In the genomic region with DNA sequence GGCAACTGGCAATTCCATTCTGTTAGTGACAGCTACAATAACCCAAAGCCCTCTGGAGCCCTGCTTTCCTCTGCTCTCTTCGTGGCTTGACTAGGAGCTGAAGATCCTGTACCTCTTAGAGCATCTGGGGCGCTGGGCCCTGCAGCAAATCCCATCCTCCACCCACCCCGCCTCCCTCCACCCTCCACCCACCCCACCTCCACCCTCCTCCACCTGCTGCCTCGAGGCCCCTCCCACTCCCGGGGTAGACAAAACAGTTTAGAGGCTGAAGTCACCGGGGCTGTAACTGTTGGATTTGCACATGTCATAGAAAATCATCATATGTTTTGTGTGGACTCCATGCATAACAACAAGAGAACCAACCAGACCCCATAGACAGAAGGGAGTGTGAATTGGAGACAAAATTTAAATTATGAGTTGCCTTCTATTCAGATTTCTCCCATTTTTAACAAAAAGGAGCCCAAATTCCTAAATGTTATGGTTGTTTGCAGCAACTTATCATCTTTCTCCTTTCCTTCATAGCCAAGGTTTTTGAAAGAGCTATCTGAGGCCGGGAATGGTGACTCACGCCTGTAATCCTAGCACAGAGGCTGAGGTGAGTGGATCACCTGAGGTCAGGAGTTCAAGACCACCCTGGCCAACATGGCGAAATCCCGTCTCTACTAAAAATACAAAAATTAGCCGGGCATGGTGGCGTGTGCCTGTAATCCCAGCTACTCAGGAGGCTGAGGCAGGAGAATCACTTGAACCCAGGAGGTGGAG, we compare ENCODE assay signal across 19 cellular contexts. TPM values are rescaled to one million over a fixed set of nuclear protein-coding genes. Genes with fewer than 3 reads are reported as not detected.
DNase-seq lines count a peak whose midpoint lies in the region; ATAC-seq and TF ChIP-seq lines count a peak whose summit lies in the region.
"Had no signal": no experiment of that assay in that cellular context is flagged by ENCODE, and none has a peak within 500 bp of the region (broad histone marks: within the 10 kb centered on the region; RNA-seq: fewer than 3 reads in every experiment).

No MANE protein-coding gene starts in this region.

- peak; percentile 31 for ATAC-seq in foreskin keratinocyte
- ATAC-seq in HG03097 (IDR thresholded peaks at IDR 0.05; ENCODE audit: low FRiP score, unreplicated experiment) = no peak
- ATAC-seq: activated CD8-positive, alpha-beta memory T cell treated with anti-CD3 and anti-CD28 coated beads, Interleukin-2, amount 10 ng/mL, durations not matched to agents 7 days and 5 days had no signal

- no peaks in the 10 kb centered on the region for H3K4me1 ChIP-seq in foreskin keratinocyte
- H3K4me1 ChIP-seq: uterus had no signal

- TF ChIP-seq CTCF in foreskin keratinocyte (conservative IDR thresholded peaks at IDR 0.05) = no peak

- no peak overlapping the region for H3K27ac ChIP-seq in foreskin keratinocyte
- H3K27ac ChIP-seq: BLaER1 treated with 17β-estradiol and CSF1 and Interleukin-3, amounts not matched to agents 10 nM and 100 nM; parathyroid adenoma; uterus had no signal

- DNase-seq in DMS53 (lab: John Stamatoyannopoulos, UW) (peak; percentile 86), MV-4-11 (lab: John Stamatoyannopoulos, UW) (peak; percentile 14), NCI-H526 treated with DMSO at 0.1 percent for 48 hours (lab: John Stamatoyannopoulos, UW) (peak; percentile 30), foreskin keratinocyte (no peak), NOMO-1 treated with DMSO at 0.1 percent for 48 hours (lab: John Stamatoyannopoulos, UW; ENCODE audit: unreplicated experiment) (no peak), OCI-M1 (lab: John Stamatoyannopoulos, UW) (no peak)
- DNase-seq: activated B cell treated with CpG ODN at 0.5 μM for 24 hours; activated CD8-positive, alpha-beta memory T cell treated with anti-CD3 and anti-CD28 coated beads, Interleukin-2, amount 10 ng/mL, durations not matched to agents 7 days and 5 days; activated gamma-delta T cell treated with Interleukin-2 at 50 U/mL for 16 hours; cortex of kidney; erythroblast; glutamatergic neuron; HCEC 1CT; NCI-H1092; stimulated activated naive CD4-positive, alpha-beta T cell treated with Interleukin-2 at 50 U/mL for 16 hours; uterus had no signal

- H3K27me3 ChIP-seq in foreskin keratinocyte = no peaks in the 10 kb centered on the region
- H3K27me3 ChIP-seq: BLaER1 treated with 17β-estradiol and CSF1 and Interleukin-3, amounts not matched to agents 10 nM and 100 nM; uterus had no signal

RNA-seq across cellular contexts. Expression of gene LGALS8, which starts 28.2 kb away (rescaled TPM):
- 30.1 and 41.4 TPM in 2 replicates for total RNA-seq in foreskin keratinocyte
- 13.9 and 33.2 TPM in 2 replicates for polyA plus RNA-seq in foreskin keratinocyte

Comparison
In these comparisons a context has a peak if more than half of its experiments do, and no peak if none do; other contexts are left out.
1. DNase-seq: peak in DMS53 (single experiment), MV-4-11 (single experiment) and NCI-H526 treated with DMSO at 0.1 percent for 48 hours (single experiment); none in foreskin keratinocyte (0 of 2), NOMO-1 treated with DMSO at 0.1 percent for 48 hours (single experiment) and OCI-M1 (single experiment).